Comparison of ENCODE assay signal across 19 cellular contexts in the genomic region with DNA sequence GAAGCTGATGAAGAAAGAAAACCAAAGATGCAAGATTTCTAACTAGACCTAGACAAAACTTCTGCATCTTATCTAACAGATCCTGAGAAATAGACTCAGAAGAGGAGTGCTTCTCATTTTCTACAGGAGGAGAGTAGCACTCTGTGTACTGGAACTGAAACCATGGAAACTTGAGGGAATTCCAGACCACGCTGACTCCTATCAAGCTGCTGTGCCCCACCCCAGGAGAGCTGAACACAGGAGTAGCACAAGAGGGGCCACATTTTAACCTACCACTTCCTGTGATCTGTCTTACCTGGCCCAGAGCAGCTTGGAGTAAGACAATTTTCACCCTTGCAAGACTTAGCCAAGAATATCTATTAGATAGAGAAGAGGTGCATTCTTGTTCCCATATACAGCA.
DNase-seq lines count a peak whose midpoint lies in the region; ATAC-seq and TF ChIP-seq lines count a peak whose summit lies in the region.
"Had no signal": no experiment of that assay in that cellular context is flagged by ENCODE, and none has a peak within 500 bp of the region (broad histone marks: within the 10 kb centered on the region; RNA-seq: fewer than 3 reads in every experiment).

No MANE protein-coding gene starts in this region.

- H3K36me3 ChIP-seq in fibroblast of lung (ENCODE audit: control insufficient read depth, insufficient read depth, low read length) (no peaks in the 10 kb centered on the region), osteoblast (ENCODE audit: insufficient read depth, low read length) (no peaks in the 10 kb centered on the region), Karpas-422 (ENCODE audit: insufficient read depth, low read length) (no peaks in the 10 kb centered on the region)
- H3K36me3 ChIP-seq: thyroid gland had no signal

- no peak for ATAC-seq in GM19395 (IDR thresholded peaks at IDR 0.05; ENCODE audit: unreplicated experiment)
- ATAC-seq: left lobe of liver; stimulated activated memory B cell treated with anti-CD40 and anti-IgM and Interleukin-4, amounts not matched to agents 10 μg/mL and 1 μg/mL and 100 μg/mL, for 72 hours had no signal

- H3K4me3 ChIP-seq in fibroblast of lung (replicated peaks in 1 of 4; ENCODE audit: control extremely low read depth in 1 of 4, insufficient read depth in 1 of 4, low read depth in 3 of 4, low read length in 4 of 4) (no peak overlapping the region), osteoblast (ENCODE audit: insufficient read depth, low read length) (no peak overlapping the region), Karpas-422 (ENCODE audit: low read length) (no peak overlapping the region)
- H3K4me3 ChIP-seq: thyroid gland had no signal

- H3K9me3 ChIP-seq in fibroblast of lung (ENCODE audit: control insufficient read depth, insufficient read depth, low read depth, low read length) (no peaks in the 10 kb centered on the region), osteoblast (ENCODE audit: low read depth, low read length) (no peaks in the 10 kb centered on the region), Karpas-422 (ENCODE audit: low read length) (no peaks in the 10 kb centered on the region)
- H3K9me3 ChIP-seq: thyroid gland had no signal

- H3K4me2 ChIP-seq in fibroblast of lung (ENCODE audit: extremely low read depth, insufficient read depth, low read length): no peak overlapping the region
- H3K4me2 ChIP-seq in osteoblast (ENCODE audit: insufficient read depth, low read length): peak overlapping the region; percentile 3
- no peak overlapping the region for H3K4me2 ChIP-seq in Karpas-422 (ENCODE audit: low read depth, low read length, poor library complexity, severe bottlenecking)

- H4K20me1 ChIP-seq in fibroblast of lung (ENCODE audit: control insufficient read depth, extremely low read depth, insufficient read depth, low read length): no peaks in the 10 kb centered on the region
- no peaks in the 10 kb centered on the region for H4K20me1 ChIP-seq in osteoblast (ENCODE audit: insufficient read depth, low read length)
- no peaks in the 10 kb centered on the region for H4K20me1 ChIP-seq in Karpas-422 (ENCODE audit: insufficient read depth, low read depth, low read length)

- peaks cover 6% of the 10 kb centered on the region for H3K4me1 ChIP-seq in fibroblast of lung (ENCODE audit: control insufficient read depth, extremely low read depth, insufficient read depth, low read length)
- H3K4me1 ChIP-seq in osteoblast (ENCODE audit: insufficient read depth, low read length): peaks cover 44% of the 10 kb centered on the region
- no peaks in the 10 kb centered on the region for H3K4me1 ChIP-seq in Karpas-422 (ENCODE audit: low read length)

- in situ Hi-C loops in KBM-7 (cut with MboI; ENCODE audit: low pct_unique_long_range_greater_than_20kb, low sequenced_read_pairs): no loop called here

- H3K9ac ChIP-seq in fibroblast of lung (ENCODE audit: insufficient read depth, low read length) (no peak overlapping the region), Karpas-422 (ENCODE audit: low read length) (no peak overlapping the region)

- no peaks in the 10 kb centered on the region for H3K9me2 ChIP-seq in Karpas-422 (replicated peaks; ENCODE audit: insufficient read depth, low read length)

- H2AFZ ChIP-seq in fibroblast of lung (ENCODE audit: low read length) (no peak overlapping the region), osteoblast (ENCODE audit: low read length) (no peak overlapping the region), Karpas-422 (ENCODE audit: low read length) (no peak overlapping the region)

- H3K27ac ChIP-seq in fibroblast of lung (ENCODE audit: insufficient read depth, low read length) (no peak overlapping the region), osteoblast (ENCODE audit: low read depth, low read length) (peak overlapping the region; percentile 3), Karpas-422 (ENCODE audit: low read length) (no peak overlapping the region)
- H3K27ac ChIP-seq: thyroid gland, VCaP had no signal

- H3K79me2 ChIP-seq in fibroblast of lung (ENCODE audit: control insufficient read depth, insufficient read depth, low read length) (no peaks in the 10 kb centered on the region), osteoblast (ENCODE audit: insufficient read depth, low read length) (peaks cover 2% of the 10 kb centered on the region), Karpas-422 (ENCODE audit: low read length) (no peaks in the 10 kb centered on the region)

- no peak for TF ChIP-seq CTCF in fibroblast of lung (conservative IDR thresholded peaks at IDR 0.05 in 1 of 2, IDR thresholded peaks at IDR 0.05 in 1 of 2; ENCODE audit: low read depth in 1 of 2, low read length in 2 of 2)
- no peak for TF ChIP-seq CTCF in osteoblast (IDR thresholded peaks at IDR 0.05; ENCODE audit: extremely low read depth, low read depth, low read length)

- DNase-seq in EH (ENCODE audit: low read depth): peak; percentile 39
- peak; percentile 41 for DNase-seq in M059J (ENCODE audit: low read depth)
- DNase-seq in fibroblast of lung (ENCODE audit: low read depth in 2 of 2): peak; percentile 12 to 62
- no peak for DNase-seq in osteoblast (ENCODE audit: insufficient read length, low spot score, missing footprints)
- DNase-seq in KBM-7: no peak
- no peak for DNase-seq in Karpas-422
- DNase-seq: activated CD4-positive, alpha-beta memory T cell treated with anti-CD3 and anti-CD28 coated beads for 36 hours; activated naive CD4-positive, alpha-beta T cell treated with Interleukin-2 at 50 U/mL for 16 hours; dermis blood vessel endothelial cell; NCI-H1436; NCI-H2171; NCI-H69; retina; SIG-M5; thyroid gland had no signal

- no peaks in the 10 kb centered on the region for H3K27me3 ChIP-seq in fibroblast of lung (ENCODE audit: control insufficient read depth, insufficient read depth, low read length)
- H3K27me3 ChIP-seq in osteoblast (ENCODE audit: insufficient read depth, low read length): no peaks in the 10 kb centered on the region
- no peaks in the 10 kb centered on the region for H3K27me3 ChIP-seq in Karpas-422 (ENCODE audit: low read length)
- H3K27me3 ChIP-seq: thyroid gland had no signal

Comparison
In these comparisons a context has a peak if more than half of its experiments do, and no peak if none do; other contexts are left out.
1. DNase-seq: peak in EH (single experiment), M059J (single experiment) and fibroblast of lung (2 of 2); none in osteoblast (single experiment), KBM-7 (single experiment) and Karpas-422 (single experiment).